19 cellular contexts compared by ENCODE assay signal in the genomic region with DNA sequence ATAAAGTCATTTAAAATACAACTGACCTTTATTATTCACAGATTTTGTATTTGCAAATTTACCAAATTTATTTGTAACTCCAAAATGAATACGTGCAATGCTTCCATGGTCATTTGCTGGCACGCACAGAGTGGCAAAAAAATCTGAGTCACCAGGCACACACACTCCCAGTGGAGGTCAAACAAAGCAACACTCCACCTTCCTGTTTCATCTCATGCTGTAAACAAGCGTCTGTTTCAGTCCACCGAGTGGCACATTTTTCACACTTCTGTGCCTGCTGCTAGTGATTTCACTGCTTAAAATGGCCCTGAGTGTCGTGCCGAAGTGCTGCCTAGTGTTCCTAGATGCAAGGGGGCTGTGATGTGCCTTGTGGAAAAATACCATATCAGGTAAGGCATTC. TPM values are rescaled to one million over a fixed set of nuclear protein-coding genes. Genes with fewer than 3 reads are reported as not detected.
DNase-seq lines count a peak whose midpoint lies in the region; ATAC-seq, FAIRE-seq and TF ChIP-seq lines count a peak whose summit lies in the region.
"Had no signal": no experiment of that assay in that cellular context is flagged by ENCODE, and none has a peak within 500 bp of the region (broad histone marks: within the 10 kb centered on the region; RNA-seq: fewer than 3 reads in every experiment).

No MANE protein-coding gene starts in this region.

- H3K27me3 Mint-ChIP-seq in H9 (ENCODE audit: low read depth) (no peaks in the 10 kb centered on the region), Calu3 (ENCODE audit: unreplicated experiment) (no peaks in the 10 kb centered on the region)
- H3K27me3 Mint-ChIP-seq: activated naive CD8-positive, alpha-beta T cell treated with anti-CD3 and anti-CD28 coated beads, Interleukin-2, amount 50 U/mL, for 24 hours had no signal

- TF ChIP-seq CTCF in A549 (IDR thresholded peaks at IDR 0.05) (no peak), H9 (conservative IDR thresholded peaks at IDR 0.05) (no peak), right lobe of liver (IDR thresholded peaks at IDR 0.05) (no peak), PC-9 (conservative IDR thresholded peaks at IDR 0.05) (no peak), Calu3 (IDR thresholded peaks at IDR 0.05; ENCODE audit: unreplicated experiment) (no peak)

- H2BK12ac ChIP-seq in H9 (ENCODE audit: insufficient read length, low read depth, low read length): no peak overlapping the region

- H3K4me1 ChIP-seq in A549 (no peaks in the 10 kb centered on the region), H9 (ENCODE audit: insufficient read depth, low read length) (no peaks in the 10 kb centered on the region), right lobe of liver (no peaks in the 10 kb centered on the region), PC-9 (replicated peaks; ENCODE audit: insufficient read depth) (no peaks in the 10 kb centered on the region)
- H3K4me1 ChIP-seq: tibial nerve had no signal

- TF ChIP-seq POLR2A in A549 (IDR thresholded peaks at IDR 0.05; ENCODE audit: low read length) (no peak), right lobe of liver (IDR thresholded peaks at IDR 0.05) (no peak)

- no peaks in the 10 kb centered on the region for H3K9me2 ChIP-seq in PC-9 (ENCODE audit: insufficient read depth)

- no peak overlapping the region for H3K4me3 ChIP-seq in A549
- H3K4me3 ChIP-seq in right lobe of liver: no peak overlapping the region
- H3K4me3 ChIP-seq in PC-9: no peak overlapping the region
- H3K4me3 ChIP-seq: hepatocyte, tibial nerve had no signal

- H3K4me2 ChIP-seq in A549: no peak overlapping the region
- H3K4me2 ChIP-seq in H9 (ENCODE audit: insufficient read depth, insufficient read length, low read length): no peak overlapping the region
- no peak overlapping the region for H3K4me2 ChIP-seq in PC-9
- H3K4me2 ChIP-seq: hepatocyte had no signal

- no peak for TF ChIP-seq EP300 in A549 (IDR thresholded peaks at IDR 0.05)

- H3K4me3 Mint-ChIP-seq in H9 (no peak overlapping the region), Calu3 (ENCODE audit: low read depth, unreplicated experiment) (no peak overlapping the region)
- H3K4me3 Mint-ChIP-seq: activated naive CD8-positive, alpha-beta T cell treated with anti-CD3 and anti-CD28 coated beads, Interleukin-2, amount 50 U/mL, for 24 hours; nephron had no signal

- CTCF ChIA-PET in A549 (lab: Yijun Ruan, JAX): interaction anchor here (5.4 to 16.6 kb wide), 2 partner anchors 8 to 83 kb away, joined by 33 to 303 read pairs; no protein-coding TSS in a partner anchor
- CTCF ChIA-PET in PC-9 (lab: Charles Lee): no interaction called here
- CTCF ChIA-PET in Calu3 (lab: Charles Lee): no interaction called here

- H4K8ac ChIP-seq in H9 (replicated peaks; ENCODE audit: insufficient read length, low read depth, low read length): no peak overlapping the region

- H4K91ac ChIP-seq in H9 (ENCODE audit: insufficient read length, low read depth, low read length): no peak overlapping the region

- H3K9me3 Mint-ChIP-seq in H9 (no peaks in the 10 kb centered on the region), Calu3 (ENCODE audit: low read depth, unreplicated experiment) (no peaks in the 10 kb centered on the region)
- H3K9me3 Mint-ChIP-seq: activated naive CD8-positive, alpha-beta T cell treated with anti-CD3 and anti-CD28 coated beads, Interleukin-2, amount 50 U/mL, for 24 hours; nephron had no signal

- DNase-seq in A549 (ENCODE audit: low read depth in 1 of 2, low spot score in 1 of 2) (no peak), H9 (no peak), right lobe of liver (no peak), PC-9 (no peak), frontal cortex (ENCODE audit: low spot score in 2 of 2) (no peak), Calu3 (no peak)
- DNase-seq: activated CD4-positive, alpha-beta T cell treated with anti-CD3 and anti-CD28 coated beads for 48 hours; activated naive CD8-positive, alpha-beta T cell treated with anti-CD3 and anti-CD28 coated beads, Interleukin-2, amount 50 U/mL, for 24 hours; activated T-cell treated with anti-CD3 and anti-CD28 coated beads, Interleukin-2, amount 50 U/mL, for 1 hour; retina; stimulated activated CD4-positive, alpha-beta T cell treated with anti-CD3 and anti-CD28 coated beads, Interleukin-1b, Interleukin-23, amount 100 ng/mL, for 48 hours; T-helper 2 cell had no signal

- no peak overlapping the region for H3K14ac ChIP-seq in H9 (ENCODE audit: insufficient read depth, low read length)

- peak overlapping the region in 2 of 3 experiments; percentile 11 to 14; a peak in 1 of 7 replicates for H3K27ac Mint-ChIP-seq in H9
- no peak overlapping the region for H3K27ac Mint-ChIP-seq in Calu3 (ENCODE audit: unreplicated experiment)
- H3K27ac Mint-ChIP-seq: activated naive CD8-positive, alpha-beta T cell treated with anti-CD3 and anti-CD28 coated beads, Interleukin-2, amount 50 U/mL, for 24 hours; nephron had no signal

- intact Hi-C loops in right lobe of liver (cut with DNase I) (no loop called here), PC-9 (cut with micrococcal nuclease; ENCODE audit: unreplicated experiment) (no loop called here), Calu3 (cut with micrococcal nuclease; ENCODE audit: unreplicated experiment) (no loop called here)

- H3K9me3 ChIP-seq in A549 (no peaks in the 10 kb centered on the region), H9 (ENCODE audit: control insufficient read depth, low read depth, low read length) (no peaks in the 10 kb centered on the region), right lobe of liver (no peaks in the 10 kb centered on the region), PC-9 (ENCODE audit: insufficient read depth, low read depth) (no peaks in the 10 kb centered on the region)
- H3K9me3 ChIP-seq: tibial nerve had no signal

- no peak overlapping the region for H3K56ac ChIP-seq in H9 (ENCODE audit: insufficient read length, low read depth, low read length)

- no peaks in the 10 kb centered on the region for H3K27me3 ChIP-seq in H9 (ENCODE audit: insufficient read depth, low read length)
- H3K27me3 ChIP-seq in right lobe of liver: no peaks in the 10 kb centered on the region
- no peaks in the 10 kb centered on the region for H3K27me3 ChIP-seq in PC-9 (ENCODE audit: insufficient read depth, low read depth)
- H3K27me3 ChIP-seq: hepatocyte, tibial nerve had no signal

- no peak overlapping the region for H3K9ac ChIP-seq in H9 (ENCODE audit: extremely low read depth, insufficient read length, low read length)

- no peak for TF ChIP-seq RAD21 in A549 (conservative IDR thresholded peaks at IDR 0.05 in 1 of 2, IDR thresholded peaks at IDR 0.05 in 1 of 2)

- BruUV-seq in PC-9 (replicated peaks; lab: Mats Ljungman, UMichigan) (no TSS peak), Calu3 (replicated peaks; lab: Mats Ljungman, UMichigan) (no TSS peak)

- ATAC-seq in A549 (no peak), right lobe of liver (peak in 3 of 4 donors; percentile 47 to 79 (median 70)), GM18517 (IDR thresholded peaks at IDR 0.05; ENCODE audit: unreplicated experiment) (no peak)
- ATAC-seq: activated naive CD8-positive, alpha-beta T cell treated with anti-CD3 and anti-CD28 coated beads, Interleukin-2, amount 50 U/mL, for 24 hours; left lobe of liver had no signal

- H3T11ph ChIP-seq in H9 (ENCODE audit: low read length): no peak overlapping the region

- H3K36me3 Mint-ChIP-seq in H9 (ENCODE audit: insufficient read depth in 1 of 3, low read depth in 3 of 3) (peaks cover 30 to 86% (median 77%) of the 10 kb centered on the region in 3 experiments; a peak in 6 of 7 replicates), Calu3 (ENCODE audit: insufficient read depth, unreplicated experiment) (no peaks in the 10 kb centered on the region)

- H3K36me3 ChIP-seq in right lobe of liver (peaks cover 0 to 80% (median 19%) of the 10 kb centered on the region in 4 donors), PC-9 (ENCODE audit: low read depth) (peaks cover 33% of the 10 kb centered on the region; the same call in 1 of the 2 replicates)

- POLR2A ChIA-PET in A549 (lab: Yijun Ruan, JAX) (no interaction called here), PC-9 (lab: Charles Lee; ENCODE audit: unreplicated experiment) (no interaction called here)

- FAIRE-seq in A549 (lab: Jason Lieb, UNC): peak; percentile 54
- no peak for FAIRE-seq in frontal cortex (lab: Jason Lieb, UNC)

- H3F3A ChIP-seq in PC-9 (ENCODE audit: insufficient read depth, low read depth): no peaks in the 10 kb centered on the region; the same call in none of the 2 replicates

- H2BK120ac ChIP-seq in H9 (ENCODE audit: low read depth, low read length, poor library complexity, severe bottlenecking): no peak overlapping the region

- no peak overlapping the region for H3K23ac ChIP-seq in H9 (ENCODE audit: insufficient read length, low read depth, low read length)

- H2AK5ac ChIP-seq in H9 (ENCODE audit: insufficient read length, low read length): no peak overlapping the region

- H2BK5ac ChIP-seq in H9 (ENCODE audit: insufficient read length, low read length): no peak overlapping the region

- no peak overlapping the region for H2BK15ac ChIP-seq in H9 (ENCODE audit: low read depth, low read length)

- no peaks in the 10 kb centered on the region for H3K79me1 ChIP-seq in H9 (ENCODE audit: insufficient read depth, low read depth, low read length, poor library complexity, severe bottlenecking)

- H3K23me2 ChIP-seq in H9 (ENCODE audit: insufficient read length, low read depth, low read length, poor library complexity, severe bottlenecking): no peaks in the 10 kb centered on the region

- H3K4me1 Mint-ChIP-seq in H9 (no peaks in the 10 kb centered on the region), Calu3 (ENCODE audit: low read depth, unreplicated experiment) (no peaks in the 10 kb centered on the region)

- H3K27ac ChIP-seq in A549 (no peak overlapping the region), H9 (ENCODE audit: insufficient read length, low read depth, low read length) (no peak overlapping the region), cingulate gyrus (ENCODE audit: low read depth, low read length) (peak overlapping the region; percentile 78), right lobe of liver (no peak overlapping the region), PC-9 (no peak overlapping the region)
- H3K27ac ChIP-seq: hepatocyte, RWPE1, tibial nerve had no signal

- 79% methylated on average over 6 of the region's 6 CpGs for WGBS in A549 (ENCODE audit: missing lambda C conversion rate)
- WGBS in H9 (ENCODE audit: extremely low coverage, insufficient read length, low lambda C conversion rate): no CpG with 5 or more reads among the region's 6 CpGs
- WGBS in right lobe of liver (ENCODE audit: insufficient coverage, low coverage, low lambda C conversion rate, missing lambda C conversion rate): 56% methylated on average over 6 of the region's 6 CpGs

- no peak overlapping the region for H2AFZ ChIP-seq in H9 (ENCODE audit: low read length)
- H2AFZ ChIP-seq in PC-9: no peak overlapping the region
- H2AFZ ChIP-seq: hepatocyte had no signal

- H3K4ac ChIP-seq in H9 (ENCODE audit: low read depth, low read length): no peak overlapping the region

- H4K20me1 ChIP-seq in H9 (ENCODE audit: control insufficient read depth, insufficient read depth, insufficient read length) (no peaks in the 10 kb centered on the region), PC-9 (ENCODE audit: insufficient read depth) (peaks cover 4% of the 10 kb centered on the region; the same call in 1 of the 2 replicates)

- no peak overlapping the region for H3K18ac ChIP-seq in H9 (ENCODE audit: insufficient read length, low read depth, low read length)

- no peak overlapping the region for H4K5ac ChIP-seq in H9 (ENCODE audit: insufficient read length, low read depth, low read length)

- H2BK20ac ChIP-seq in H9 (ENCODE audit: low read depth, low read length, poor library complexity, severe bottlenecking): no peak overlapping the region

- H3K79me2 ChIP-seq in H9 (ENCODE audit: insufficient read depth, low read length) (no peaks in the 10 kb centered on the region), PC-9 (ENCODE audit: low read depth) (no peaks in the 10 kb centered on the region)
- H3K79me2 ChIP-seq: hepatocyte had no signal

RNA-seq across cellular contexts. Expression of a gene that starts 17.8 kb away (rescaled TPM):
- 154 and 165 TPM in 2 replicates for polyA plus RNA-seq in A549 (2011; rRNA removed)
- polyA plus RNA-seq in A549 (2012; cell fraction: cytosol; rRNA removed): 89.1 and 107 TPM in 2 replicates
- polyA plus RNA-seq in A549 (2012; cell fraction: nucleus; rRNA removed): 30.4 and 35.7 TPM in 2 replicates
- 151 to 158 TPM (median 156 TPM) in 3 replicates for polyA plus RNA-seq in A549 (2017; fragmentation: RNase III; extraction: RNeasy Plus Mini Kit Qiagen cat#74134 plus additional on column Dnase treatment)
- 13.0 and 13.7 TPM in 2 replicates for polyA minus RNA-seq in A549 (2011; rRNA and poly(A)+ RNA removed)
- total RNA-seq in H9 (2021): 23.5 and 24.2 TPM in 2 replicates
- 1 to 10 TPM; 5.4 to 7.7 (median 5.8) TPM for total RNA-seq in right lobe of liver
- total RNA-seq in PC-9 (2021): 48.7 and 52.8 TPM in 2 replicates
- 11.0 TPM for total RNA-seq in frontal cortex
- 8.4 and 14.7 TPM in 2 replicates for total RNA-seq in Calu3 (2022)

RNA-seq across cellular contexts. Expression of a gene that starts 27.3 kb away (rescaled TPM):
- polyA plus RNA-seq in A549 (2011; rRNA removed) (27.7 and 32.7 TPM in 2 replicates), A549 (2017; fragmentation: RNase III; extraction: RNeasy Plus Mini Kit Qiagen cat#74134 plus additional on column Dnase treatment) (36.2 to 37.0 TPM (median 36.6 TPM) in 3 replicates)
- polyA plus RNA-seq in A549 (2012; cell fraction: cytosol; rRNA removed): 10.2 and 14.4 TPM in 2 replicates
- polyA plus RNA-seq in A549 (2012; cell fraction: nucleus; rRNA removed): 10.1 and 19.4 TPM in 2 replicates
- polyA minus RNA-seq in A549 (2011; rRNA and poly(A)+ RNA removed): 14.9 and 17.6 TPM in 2 replicates
- total RNA-seq in H9 (2021) (43.0 and 45.7 TPM in 2 replicates), right lobe of liver (10 to 100 TPM in 4 of 6 experiments, 1 to 10 TPM in 2; 8.6 to 15.1 (median 10.5) TPM), PC-9 (2021) (48.2 and 58.5 TPM in 2 replicates), frontal cortex (20.8 TPM), Calu3 (2022) (25.4 and 26.9 TPM in 2 replicates)

Comparison
In these comparisons a context has a peak if more than half of its experiments do, and no peak if none do; other contexts are left out.
1. ATAC-seq: peak in right lobe of liver (3 of 4); none in A549 (0 of 2) and GM18517 (single experiment).